In the genomic region with DNA sequence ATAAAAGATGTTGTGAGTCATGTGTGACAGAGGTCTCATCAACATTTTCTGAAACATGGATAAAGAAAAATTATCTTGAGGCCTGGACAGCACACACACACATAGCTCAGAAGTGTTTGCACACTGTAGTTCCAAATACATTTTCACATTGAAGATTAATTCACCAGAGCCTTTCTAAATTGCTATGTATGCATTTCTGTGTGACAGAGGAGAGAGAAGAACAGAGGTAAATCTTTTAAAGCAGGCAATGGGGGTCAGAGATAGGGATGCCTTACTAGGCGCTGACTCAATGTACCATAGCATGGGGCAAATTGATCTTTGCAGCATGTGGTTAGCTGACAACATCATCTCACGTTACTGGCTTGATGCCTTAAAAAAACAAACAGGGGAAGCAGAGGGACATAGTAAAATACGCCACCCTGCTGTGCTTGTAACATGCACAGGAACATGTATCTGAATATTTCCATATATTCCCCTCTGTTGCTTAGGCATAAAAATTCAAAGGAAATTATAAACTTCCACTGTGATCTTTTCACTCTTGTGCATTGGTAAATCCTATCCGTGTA, we compare ENCODE assay signal across 19 cellular contexts. TPM values are rescaled to one million over a fixed set of nuclear protein-coding genes. Genes with fewer than 3 reads are reported as not detected.
A peak's percentile ranks its signal among the peaks of the same experiment; 100 is the strongest.
DNase-seq lines count a peak whose midpoint lies in the region; ATAC-seq, FAIRE-seq and TF ChIP-seq lines count a peak whose summit lies in the region.
"Had no signal": no experiment of that assay in that cellular context is flagged by ENCODE, and none has a peak within 500 bp of the region (broad histone marks: within the 10 kb centered on the region; RNA-seq: fewer than 3 reads in every experiment).

No MANE protein-coding gene starts in this region.

- POLR2A ChIA-PET in A549 (lab: Yijun Ruan, JAX): no interaction called here

- no peaks in the 10 kb centered on the region for H3K27me3 ChIP-seq in DND-41 (ENCODE audit: insufficient read depth, low read length, poor library complexity)
- no peaks in the 10 kb centered on the region for H3K27me3 ChIP-seq in stomach

- DNase-seq in A549 (ENCODE audit: low read depth in 1 of 2, low spot score in 1 of 2) (no peak), DND-41 (peak; percentile 37), NCI-H2107 treated with DMSO at 0.1 percent for 48 hours (lab: John Stamatoyannopoulos, UW; ENCODE audit: unreplicated experiment) (peak; percentile 87), choroid plexus epithelial cell (ENCODE audit: low read depth) (peak; percentile 81), AG20443 (ENCODE audit: low spot score) (no peak), NCI-H510A (lab: John Stamatoyannopoulos, UW) (no peak), stomach (no peak)
- DNase-seq: activated T-cell treated with anti-CD3 and anti-CD28 coated beads, Interleukin-2, amount 50 U/mL, for 4 hours; anterior cingulate cortex; KG1; NCI-H226 had no signal

- H3K9me3 ChIP-seq in A549 (no peaks in the 10 kb centered on the region), DND-41 (ENCODE audit: insufficient read depth, low read length, severe bottlenecking) (no peaks in the 10 kb centered on the region), stomach (no peaks in the 10 kb centered on the region)

- H3K4me1 ChIP-seq in A549 (peaks cover 12% of the 10 kb centered on the region), DND-41 (ENCODE audit: insufficient read depth, low read length) (peaks cover 48% of the 10 kb centered on the region), stomach (peaks cover 0 to 4% (median 0%) of the 10 kb centered on the region in 4 donors)

- H3K4me2 ChIP-seq in A549 (no peak overlapping the region), DND-41 (ENCODE audit: insufficient read depth, low read length) (peak overlapping the region; percentile 50)

- H2AFZ ChIP-seq in DND-41 (ENCODE audit: low read depth, low read length): peak overlapping the region; percentile 69

- TF ChIP-seq POLR2A in A549 (IDR thresholded peaks at IDR 0.05; ENCODE audit: low read length) (no peak), stomach (IDR thresholded peaks at IDR 0.05) (no peak)

- H3K4me3 ChIP-seq in A549: no peak overlapping the region
- peak overlapping the region in 1 of 2 experiments; percentile 21; a peak in 1 of 4 replicates for H3K4me3 ChIP-seq in DND-41 (ENCODE audit: low read depth in 1 of 2, low read length in 2 of 2)
- H3K4me3 ChIP-seq in choroid plexus epithelial cell (ENCODE audit: low read depth, low read length): no peak overlapping the region
- H3K4me3 ChIP-seq in stomach: no peak overlapping the region

- TF ChIP-seq EP300 in A549 (IDR thresholded peaks at IDR 0.05): no peak
- TF ChIP-seq EP300 in stomach (IDR thresholded peaks at IDR 0.05): no peak

- no peaks in the 10 kb centered on the region for H3K79me2 ChIP-seq in DND-41 (ENCODE audit: insufficient read depth, low read length)

- CTCF ChIA-PET in A549 (lab: Yijun Ruan, JAX): interaction anchor here (1.0 kb wide), 2 partner anchors 9 to 235 kb away, joined by 3 to 4 read pairs; no protein-coding TSS in a partner anchor

- ATAC-seq in A549 (no peak), DND-41 (ENCODE audit: insufficient read depth, low read depth) (peak; percentile 50), HG03432 (IDR thresholded peaks at IDR 0.05; ENCODE audit: unreplicated experiment) (no peak)
- ATAC-seq: activated CD4-positive, CD25-positive, alpha-beta regulatory T cell treated with anti-CD3 and anti-CD28 coated beads, Interleukin-2, amount 50 U/mL, for 24 hours; activated T-cell treated with anti-CD3 and anti-CD28 coated beads, Interleukin-2, amount 50 U/mL, for 4 hours had no signal

- no peak overlapping the region for H3K27ac ChIP-seq in A549
- peak overlapping the region; percentile 92 for H3K27ac ChIP-seq in DND-41 (ENCODE audit: low read length)
- no peak overlapping the region for H3K27ac ChIP-seq in stomach

- H4K20me1 ChIP-seq in DND-41 (ENCODE audit: insufficient read depth, low read length): no peaks in the 10 kb centered on the region

- no peak for FAIRE-seq in A549 (lab: Jason Lieb, UNC)

- TF ChIP-seq CTCF in A549 (IDR thresholded peaks at IDR 0.05): no peak
- TF ChIP-seq CTCF in DND-41 (IDR thresholded peaks at IDR 0.05; ENCODE audit: borderline replicate concordance, extremely low read depth, low read length, poor library complexity, severe bottlenecking): no peak
- no peak for TF ChIP-seq CTCF in choroid plexus epithelial cell (conservative IDR thresholded peaks at IDR 0.05; ENCODE audit: low read depth, low read length)
- no peak for TF ChIP-seq CTCF in stomach (IDR thresholded peaks at IDR 0.05)

- TF ChIP-seq RAD21 in A549 (conservative IDR thresholded peaks at IDR 0.05 in 1 of 2, IDR thresholded peaks at IDR 0.05 in 1 of 2): no peak

- intact Hi-C loops in stomach (cut with DNase I; ENCODE audit: low total_unique reads): no loop called here

- H3K36me3 ChIP-seq in DND-41 (ENCODE audit: insufficient read depth, low read length) (no peaks in the 10 kb centered on the region), stomach (no peaks in the 10 kb centered on the region)

- H3K9ac ChIP-seq in DND-41 (ENCODE audit: low read depth, low read length): peak overlapping the region; percentile 42

- 82% methylated on average over 4 of the region's 4 CpGs for WGBS in A549 (ENCODE audit: missing lambda C conversion rate)
- WGBS in stomach, 5 donors: 61 to 73% (median 66%) methylated on average over 4 of the region's 4 CpGs

TF ChIP-seq in A549, 52 proteins besides CTCF, POLR2A, EP300 and RAD21:
- TF ChIP-seq, protein P1, sequence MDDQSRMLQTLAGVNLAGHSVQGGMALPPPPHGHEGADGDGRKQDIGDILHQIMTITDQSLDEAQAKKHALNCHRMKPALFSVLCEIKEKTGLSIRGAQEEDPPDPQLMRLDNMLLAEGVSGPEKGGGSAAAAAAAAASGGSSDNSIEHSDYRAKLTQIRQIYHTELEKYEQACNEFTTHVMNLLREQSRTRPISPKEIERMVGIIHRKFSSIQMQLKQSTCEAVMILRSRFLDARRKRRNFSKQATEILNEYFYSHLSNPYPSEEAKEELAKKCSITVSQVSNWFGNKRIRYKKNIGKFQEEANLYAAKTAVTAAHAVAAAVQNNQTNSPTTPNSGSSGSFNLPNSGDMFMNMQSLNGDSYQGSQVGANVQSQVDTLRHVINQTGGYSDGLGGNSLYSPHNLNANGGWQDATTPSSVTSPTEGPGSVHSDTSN (IDR thresholded peaks at IDR 0.05): no peak
- TF ChIP-seq MAFK (IDR thresholded peaks at IDR 0.05; ENCODE audit: partially characterized antibody) (peak; percentile 70), JUN (IDR thresholded peaks at IDR 0.05) (no peak)
TF ChIP-seq in A549: peak in this region for 1.

RNA-seq across cellular contexts. Expression of a gene that starts 7.7 kb away (rescaled TPM):
- polyA plus RNA-seq in A549 (2011; rRNA removed) (0.17 and 0.59 TPM in 2 replicates), A549 (2017; fragmentation: RNase III; extraction: RNeasy Plus Mini Kit Qiagen cat#74134 plus additional on column Dnase treatment) (not detected in 3 replicates), stomach (not detected)
- polyA plus RNA-seq in A549 (2012; cell fraction: cytosol; rRNA removed): not detected in 2 replicates
- not detected in 2 replicates for polyA plus RNA-seq in A549 (2012; cell fraction: nucleus; rRNA removed)
- polyA minus RNA-seq in A549 (2011; rRNA and poly(A)+ RNA removed): not detected in 2 replicates
- not detected for total RNA-seq in stomach
- total RNA-seq: activated T-cell treated with anti-CD3 and anti-CD28 coated beads, Interleukin-2, amount 50 U/mL, for 4 hours; fibroblast of villous mesenchyme; G401; mesenteric fat pad; omental fat pad; subcutaneous adipose tissue had no signal
- polyA plus RNA-seq: CD14-positive monocyte had no signal

RNA-seq across cellular contexts. Expression of a gene that starts 41.6 kb away (rescaled TPM):
- polyA plus RNA-seq in A549 (2011; rRNA removed): 51.4 and 85.8 TPM in 2 replicates
- polyA plus RNA-seq in A549 (2012; cell fraction: cytosol; rRNA removed): 20.5 and 25.0 TPM in 2 replicates
- polyA plus RNA-seq in A549 (2012; cell fraction: nucleus; rRNA removed): 15.2 and 17.6 TPM in 2 replicates
- 50.9 to 57.2 TPM (median 56.9 TPM) in 3 replicates for polyA plus RNA-seq in A549 (2017; fragmentation: RNase III; extraction: RNeasy Plus Mini Kit Qiagen cat#74134 plus additional on column Dnase treatment)
- polyA minus RNA-seq in A549 (2011; rRNA and poly(A)+ RNA removed): 9.2 and 9.5 TPM in 2 replicates
- total RNA-seq in stomach: 10 to 100 TPM in 4 of 5 donors, 1 to 10 TPM in 1; 1.2 to 67.2 (median 17.1) TPM
- 10 to 100 TPM; 21.1 to 51.3 (median 27.3) TPM for polyA plus RNA-seq in stomach

Comparison
In these comparisons a context has a peak if more than half of its experiments do, and no peak if none do; other contexts are left out.
1. DNase-seq: peak in DND-41 (single experiment), NCI-H2107 treated with DMSO at 0.1 percent for 48 hours (single experiment) and choroid plexus epithelial cell (single experiment); none in A549 (0 of 2), AG20443 (single experiment), NCI-H510A (single experiment) and stomach (single experiment).